In the genomic region with DNA sequence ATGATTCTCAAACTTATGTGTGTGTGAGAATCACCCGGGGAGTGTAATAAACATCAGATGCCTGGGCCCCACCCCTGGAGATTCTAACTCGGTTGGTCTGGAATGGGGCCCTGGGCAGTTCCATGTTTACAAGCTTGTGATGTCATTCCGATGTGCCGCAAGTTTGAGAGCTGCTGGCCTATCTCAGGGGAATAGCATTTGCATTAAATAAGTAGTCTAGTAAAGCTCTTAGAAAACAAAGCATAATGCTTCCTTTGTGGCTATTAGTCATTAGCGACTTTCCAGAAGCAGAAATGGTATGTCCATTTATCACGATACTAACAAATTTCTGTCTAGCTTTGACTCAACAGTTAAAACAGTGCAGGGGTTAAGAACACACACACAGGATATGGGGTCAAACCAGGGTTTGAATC, we compare ENCODE assay signal across 13 cellular contexts. TPM values are rescaled to one million over a fixed set of nuclear protein-coding genes. Genes with fewer than 3 reads are reported as not detected.
DNase-seq lines count a peak whose midpoint lies in the region; ATAC-seq and TF ChIP-seq lines count a peak whose summit lies in the region.
"Had no signal": no experiment of that assay in that cellular context is flagged by ENCODE, and none has a peak within 500 bp of the region (broad histone marks: within the 10 kb centered on the region; RNA-seq: fewer than 3 reads in every experiment).

No MANE protein-coding gene starts in this region.

- no peak overlapping the region for H4K8ac ChIP-seq in mesendoderm (ENCODE audit: low read depth, low read length)

- H3K4me1 ChIP-seq in mesendoderm (ENCODE audit: control insufficient read depth, low read depth, low read length) (no peaks in the 10 kb centered on the region), thyroid gland (no peaks in the 10 kb centered on the region)

- H3K27ac ChIP-seq in mesendoderm (ENCODE audit: low read depth, low read length) = no peak overlapping the region
- H3K27ac ChIP-seq in thyroid gland = no peak overlapping the region

- H3K79me2 ChIP-seq in mesendoderm (ENCODE audit: control insufficient read depth, insufficient read depth, low read length) = no peaks in the 10 kb centered on the region

- intact Hi-C loops in thyroid gland (cut with DNase I) = no loop called here

- H3K36me3 ChIP-seq in mesendoderm (ENCODE audit: control insufficient read depth, insufficient read depth, low read length) = no peaks in the 10 kb centered on the region
- H3K36me3 ChIP-seq in thyroid gland = no peaks in the 10 kb centered on the region

- H3K9me3 ChIP-seq in thyroid gland = no peaks in the 10 kb centered on the region

- peak; percentile 42 for ATAC-seq in HG02759 (IDR thresholded peaks at IDR 0.05; ENCODE audit: unreplicated experiment)
- ATAC-seq in SK-N-SH treated with all-trans-retinoic acid at 6 μM for 48 hours = peak; percentile 28; the same call in 1 of the 3 replicates
- ATAC-seq in HG03175 (IDR thresholded peaks at IDR 0.05; ENCODE audit: unreplicated experiment) = no peak
- ATAC-seq: activated naive CD4-positive, alpha-beta T cell treated with anti-CD3 and anti-CD28 coated beads, Interleukin-2, amount 50 U/mL, for 72 hours had no signal

- H3K4me3 ChIP-seq in mesendoderm (ENCODE audit: low read length) = no peak overlapping the region
- H3K4me3 ChIP-seq in thyroid gland (replicated peaks in 1 of 3) = no peak overlapping the region

- no CpG with 5 or more reads among the region's 6 CpGs for WGBS in mesendoderm (ENCODE audit: extremely low coverage, insufficient coverage, low lambda C conversion rate)
- WGBS in thyroid gland, 2 donors = 66 to 76% methylated on average over 6 of the region's 6 CpGs

- no peak for TF ChIP-seq POLR2A in thyroid gland (IDR thresholded peaks at IDR 0.05)

- no peak overlapping the region for H2BK120ac ChIP-seq in mesendoderm (ENCODE audit: low read depth, low read length)

- H2AK5ac ChIP-seq in mesendoderm (ENCODE audit: low read length) = no peak overlapping the region

- H3K27me3 ChIP-seq in mesendoderm (ENCODE audit: insufficient read depth, low read length, poor library complexity) = no peaks in the 10 kb centered on the region
- no peaks in the 10 kb centered on the region for H3K27me3 ChIP-seq in thyroid gland

- no peak overlapping the region for H3K23ac ChIP-seq in mesendoderm (ENCODE audit: low read length)

- H3K4ac ChIP-seq in mesendoderm (ENCODE audit: low read depth, low read length) = no peak overlapping the region

- no peaks in the 10 kb centered on the region for H3K79me1 ChIP-seq in mesendoderm (ENCODE audit: low read length)

- H4K5ac ChIP-seq in mesendoderm (ENCODE audit: low read length) = no peak overlapping the region

- no peak overlapping the region for H3K56ac ChIP-seq in mesendoderm (ENCODE audit: low read length)

- H3K18ac ChIP-seq in mesendoderm (ENCODE audit: low read length) = no peak overlapping the region

- H2BK5ac ChIP-seq in mesendoderm (ENCODE audit: low read length) = no peak overlapping the region

- DNase-seq in AG20443 (ENCODE audit: low spot score) (peak; percentile 54), islet precursor cell (peak; percentile 81), GOT3 (lab: John Stamatoyannopoulos, UW) (no peak), mesendoderm (no peak), thyroid gland (no peak)
- DNase-seq: activated CD4-positive, alpha-beta T cell treated with anti-CD3 and anti-CD28 coated beads for 1 hour; CD4-positive, CD25-positive, alpha-beta regulatory T cell; erythroblast; stimulated activated CD4-positive, alpha-beta T cell treated with anti-CD3 and anti-CD28 coated beads, Interleukin-12 subunit alpha, Interleukin-12 subunit beta, amount 100 ng/mL, for 4 hours had no signal

- no peak overlapping the region for H2BK15ac ChIP-seq in mesendoderm (replicated peaks; ENCODE audit: low read depth)

- no peak overlapping the region for H3K9ac ChIP-seq in mesendoderm (ENCODE audit: low read length)

- TF ChIP-seq CTCF in thyroid gland (IDR thresholded peaks at IDR 0.05) = no peak

- no peak overlapping the region for H3K4me2 ChIP-seq in mesendoderm (ENCODE audit: low read length)

TF ChIP-seq in SK-N-SH treated with all-trans-retinoic acid at 6 μM for 48 hours, 23 proteins besides CTCF, POLR2A, EP300 and RAD21:
- TF ChIP-seq ARNTL (CRISPR knock-in tag; IDR thresholded peaks at IDR 0.05; ENCODE audit: borderline replicate concordance, low read depth) (no peak), ISL1 (CRISPR knock-in tag; IDR thresholded peaks at IDR 0.05) (peak; percentile 72), BACH2 (CRISPR knock-in tag; IDR thresholded peaks at IDR 0.05; ENCODE audit: borderline replicate concordance) (no peak), ESRRG (CRISPR knock-in tag; IDR thresholded peaks at IDR 0.05) (no peak), CSDC2 (CRISPR knock-in tag; IDR thresholded peaks at IDR 0.05) (no peak), SNAI2 (CRISPR knock-in tag; IDR thresholded peaks at IDR 0.05) (no peak), RARB (CRISPR knock-in tag; IDR thresholded peaks at IDR 0.05) (no peak), GLIS3 (CRISPR knock-in tag; IDR thresholded peaks at IDR 0.05) (no peak)
- TF ChIP-seq, protein P1, sequence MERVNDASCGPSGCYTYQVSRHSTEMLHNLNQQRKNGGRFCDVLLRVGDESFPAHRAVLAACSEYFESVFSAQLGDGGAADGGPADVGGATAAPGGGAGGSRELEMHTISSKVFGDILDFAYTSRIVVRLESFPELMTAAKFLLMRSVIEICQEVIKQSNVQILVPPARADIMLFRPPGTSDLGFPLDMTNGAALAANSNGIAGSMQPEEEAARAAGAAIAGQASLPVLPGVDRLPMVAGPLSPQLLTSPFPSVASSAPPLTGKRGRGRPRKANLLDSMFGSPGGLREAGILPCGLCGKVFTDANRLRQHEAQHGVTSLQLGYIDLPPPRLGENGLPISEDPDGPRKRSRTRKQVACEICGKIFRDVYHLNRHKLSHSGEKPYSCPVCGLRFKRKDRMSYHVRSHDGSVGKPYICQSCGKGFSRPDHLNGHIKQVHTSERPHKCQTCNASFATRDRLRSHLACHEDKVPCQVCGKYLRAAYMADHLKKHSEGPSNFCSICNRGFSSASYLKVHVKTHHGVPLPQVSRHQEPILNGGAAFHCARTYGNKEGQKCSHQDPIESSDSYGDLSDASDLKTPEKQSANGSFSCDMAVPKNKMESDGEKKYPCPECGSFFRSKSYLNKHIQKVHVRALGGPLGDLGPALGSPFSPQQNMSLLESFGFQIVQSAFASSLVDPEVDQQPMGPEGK (CRISPR knock-in tag; IDR thresholded peaks at IDR 0.05; ENCODE audit: borderline replicate concordance) = peak; percentile 94; the same call in 1 of the 2 replicates
- TF ChIP-seq, protein P2, sequence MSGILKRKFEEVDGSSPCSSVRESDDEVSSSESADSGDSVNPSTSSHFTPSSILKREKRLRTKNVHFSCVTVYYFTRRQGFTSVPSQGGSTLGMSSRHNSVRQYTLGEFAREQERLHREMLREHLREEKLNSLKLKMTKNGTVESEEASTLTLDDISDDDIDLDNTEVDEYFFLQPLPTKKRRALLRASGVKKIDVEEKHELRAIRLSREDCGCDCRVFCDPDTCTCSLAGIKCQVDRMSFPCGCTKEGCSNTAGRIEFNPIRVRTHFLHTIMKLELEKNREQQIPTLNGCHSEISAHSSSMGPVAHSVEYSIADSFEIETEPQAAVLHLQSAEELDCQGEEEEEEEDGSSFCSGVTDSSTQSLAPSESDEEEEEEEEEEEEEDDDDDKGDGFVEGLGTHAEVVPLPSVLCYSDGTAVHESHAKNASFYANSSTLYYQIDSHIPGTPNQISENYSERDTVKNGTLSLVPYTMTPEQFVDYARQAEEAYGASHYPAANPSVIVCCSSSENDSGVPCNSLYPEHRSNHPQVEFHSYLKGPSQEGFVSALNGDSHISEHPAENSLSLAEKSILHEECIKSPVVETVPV (CRISPR knock-in tag; IDR thresholded peaks at IDR 0.05) = no peak

RNA-seq across cellular contexts. Expression of a gene that starts 20.9 kb away (rescaled TPM):
- polyA plus RNA-seq in mesendoderm (2013, experiment 1 of 2) = 0.49 TPM
- polyA plus RNA-seq in mesendoderm (2013, experiment 2 of 2) = 0.46 TPM
- total RNA-seq in thyroid gland = 1 to 10 TPM; 1.0 to 1.3 (median 1.2) TPM

RNA-seq across cellular contexts. Expression of a gene that starts 21.1 kb away (rescaled TPM):
- 58.7 TPM for polyA plus RNA-seq in mesendoderm (2013, experiment 1 of 2)
- 56.7 TPM for polyA plus RNA-seq in mesendoderm (2013, experiment 2 of 2)
- 10 to 100 TPM; 40.9 to 54.3 (median 50.5) TPM for total RNA-seq in thyroid gland

Comparison
In these comparisons a context has a peak if more than half of its experiments do, and no peak if none do; other contexts are left out.
1. DNase-seq: peak in AG20443 (single experiment) and islet precursor cell (single experiment); none in GOT3 (single experiment), mesendoderm (single experiment) and thyroid gland (0 of 2).